In the genomic region with DNA sequence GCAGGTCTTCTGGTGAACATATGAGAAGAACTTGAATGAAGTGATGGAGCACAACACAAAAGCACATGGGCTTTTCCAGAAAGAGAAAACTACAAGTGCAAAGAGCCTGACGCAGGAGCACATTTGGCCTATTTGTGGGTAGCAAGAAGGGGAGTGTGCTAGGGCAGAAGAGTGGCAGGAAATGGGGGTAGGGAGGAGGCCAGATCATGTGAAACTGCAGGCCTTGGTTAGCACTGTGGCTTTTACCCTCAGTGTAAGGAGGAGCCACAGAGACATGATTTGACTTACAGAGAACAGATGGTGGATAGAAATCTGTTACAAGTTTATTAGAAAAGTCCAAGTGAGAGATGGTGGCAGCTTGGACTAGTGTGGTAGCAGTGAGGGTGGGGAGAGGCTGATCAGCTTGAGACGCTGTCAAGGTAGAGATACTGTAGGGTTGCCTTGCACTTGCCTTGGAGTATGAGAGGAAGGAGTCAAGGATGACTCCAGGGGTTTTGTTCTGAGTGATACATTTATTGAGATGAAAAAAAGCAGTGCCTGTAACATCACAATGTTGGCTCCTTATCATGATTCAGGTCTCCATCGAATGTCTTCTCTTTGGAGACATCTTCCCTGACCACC, we compare ENCODE assay signal across 8 cellular contexts.
A peak's percentile ranks its signal among the peaks of the same experiment; 100 is the strongest.
DNase-seq lines count a peak whose midpoint lies in the region; ATAC-seq and TF ChIP-seq lines count a peak whose summit lies in the region.

No MANE protein-coding gene starts in this region.

- H3K9ac ChIP-seq in H9 (ENCODE audit: extremely low read depth, insufficient read length, low read length), result no peak overlapping the region

- H3K27ac ChIP-seq in H9 (ENCODE audit: insufficient read length, low read depth, low read length), result no peak overlapping the region

- H3T11ph ChIP-seq in H9 (ENCODE audit: low read length), result no peak overlapping the region

- no peak overlapping the region for H2BK5ac ChIP-seq in H9 (ENCODE audit: insufficient read length, low read length)

- H3K27me3 Mint-ChIP-seq in H9 (ENCODE audit: low read depth), result no peaks in the 10 kb centered on the region
- H3K27me3 Mint-ChIP-seq in central memory CD8-positive, alpha-beta T cell, result no peaks in the 10 kb centered on the region

- no peak overlapping the region for H3K4me3 ChIP-seq in GM12865 (ENCODE audit: low read depth, low read length)

- no peaks in the 10 kb centered on the region for H3K9me3 ChIP-seq in H9 (ENCODE audit: control insufficient read depth, low read depth, low read length)

- H3K27ac Mint-ChIP-seq in H9, result peak overlapping the region in 2 of 3 experiments; percentile 15 to 34; a peak in 2 of 7 replicates
- peak overlapping the region; percentile 80 for H3K27ac Mint-ChIP-seq in central memory CD8-positive, alpha-beta T cell (ENCODE audit: low read depth)

- peaks cover 12% of the 10 kb centered on the region in 2 experiments for H3K9me3 Mint-ChIP-seq in H9
- no peaks in the 10 kb centered on the region for H3K9me3 Mint-ChIP-seq in central memory CD8-positive, alpha-beta T cell

- H2AK5ac ChIP-seq in H9 (ENCODE audit: insufficient read length, low read length), result no peak overlapping the region

- no peaks in the 10 kb centered on the region for H4K20me1 ChIP-seq in H9 (ENCODE audit: control insufficient read depth, insufficient read depth, insufficient read length)

- no peak overlapping the region for H3K4ac ChIP-seq in H9 (ENCODE audit: low read depth, low read length)

- H2BK20ac ChIP-seq in H9 (ENCODE audit: low read depth, low read length, poor library complexity, severe bottlenecking), result no peak overlapping the region

- no peaks in the 10 kb centered on the region for H3K27me3 ChIP-seq in H9 (ENCODE audit: insufficient read depth, low read length)

- H3K79me1 ChIP-seq in H9 (ENCODE audit: insufficient read depth, low read depth, low read length, poor library complexity, severe bottlenecking), result no peaks in the 10 kb centered on the region

- no peaks in the 10 kb centered on the region; the same call in 1 of the 2 replicates for H3K4me1 ChIP-seq in H9 (ENCODE audit: insufficient read depth, low read length)

- DNase-seq in GM12865 (ENCODE audit: low read depth) (peak; percentile 83), H9 (no peak), T follicular helper cell (ENCODE audit: low read depth) (peak; percentile 6), cerebellar cortex (ENCODE audit: low spot score) (no peak), ecto neural progenitor cell (ENCODE audit: low spot score) (no peak), NCI-H1436 treated with DMSO at 0.1 percent for 48 hours (lab: John Stamatoyannopoulos, UW) (no peak), NCI-H345 (lab: John Stamatoyannopoulos, UW) (no peak)
- DNase-seq in central memory CD8-positive, alpha-beta T cell (ENCODE audit: low spot score in 2 of 2), result peak; percentile 22 to 75

- no peak overlapping the region for H2BK15ac ChIP-seq in H9 (ENCODE audit: low read depth, low read length)

- WGBS in H9 (ENCODE audit: extremely low coverage, insufficient read length, low lambda C conversion rate), result no CpG with 5 or more reads among the region's 3 CpGs

- H3K36me3 Mint-ChIP-seq in H9 (ENCODE audit: insufficient read depth in 1 of 3, low read depth in 3 of 3), result peaks cover 8 to 21% (median 18%) of the 10 kb centered on the region in 3 experiments
- peaks cover 4% of the 10 kb centered on the region for H3K36me3 Mint-ChIP-seq in central memory CD8-positive, alpha-beta T cell (ENCODE audit: insufficient read depth)

- H4K5ac ChIP-seq in H9 (ENCODE audit: insufficient read length, low read depth, low read length), result no peak overlapping the region

- H4K8ac ChIP-seq in H9 (replicated peaks; ENCODE audit: insufficient read length, low read depth, low read length), result no peak overlapping the region

- no peak overlapping the region for H3K18ac ChIP-seq in H9 (ENCODE audit: insufficient read length, low read depth, low read length)

- H3K4me3 Mint-ChIP-seq in H9, result no peak overlapping the region; a peak in 1 of 5 replicates
- peak overlapping the region; percentile 62 for H3K4me3 Mint-ChIP-seq in central memory CD8-positive, alpha-beta T cell

- no peaks in the 10 kb centered on the region for H3K23me2 ChIP-seq in H9 (ENCODE audit: insufficient read length, low read depth, low read length, poor library complexity, severe bottlenecking)

- no peak overlapping the region for H3K23ac ChIP-seq in H9 (ENCODE audit: insufficient read length, low read depth, low read length)

- H3K14ac ChIP-seq in H9 (ENCODE audit: insufficient read depth, low read length), result no peak overlapping the region

- TF ChIP-seq CTCF in GM12865 (IDR thresholded peaks at IDR 0.05; ENCODE audit: insufficient read depth, low read depth, low read length, missing control alignments) (no peak), H9 (conservative IDR thresholded peaks at IDR 0.05) (no peak)

- no peaks in the 10 kb centered on the region for H3K79me2 ChIP-seq in H9 (ENCODE audit: insufficient read depth, low read length)

- no peak overlapping the region for H4K91ac ChIP-seq in H9 (ENCODE audit: insufficient read length, low read depth, low read length)

- ATAC-seq in central memory CD8-positive, alpha-beta T cell (replicated peaks; ENCODE audit: extremely low read depth, poor library complexity, severe bottlenecking), result peak; percentile 100

- no peak overlapping the region for H2BK120ac ChIP-seq in H9 (ENCODE audit: low read depth, low read length, poor library complexity, severe bottlenecking)

- no peak overlapping the region for H2BK12ac ChIP-seq in H9 (ENCODE audit: insufficient read length, low read depth, low read length)

- no peak overlapping the region for H3K56ac ChIP-seq in H9 (ENCODE audit: insufficient read length, low read depth, low read length)

- H3K4me1 Mint-ChIP-seq in H9, result peaks cover 13 to 18% of the 10 kb centered on the region in 2 experiments
- H3K4me1 Mint-ChIP-seq in central memory CD8-positive, alpha-beta T cell, result peaks cover 54% of the 10 kb centered on the region

- no peak overlapping the region for H2AFZ ChIP-seq in H9 (ENCODE audit: low read length)

- H3K4me2 ChIP-seq in H9 (ENCODE audit: insufficient read depth, insufficient read length, low read length), result no peak overlapping the region

Comparison
In these comparisons a context has a peak if more than half of its experiments do, and no peak if none do; other contexts are left out.
1. DNase-seq: peak in GM12865 (single experiment), T follicular helper cell (single experiment) and central memory CD8-positive, alpha-beta T cell (2 of 2); none in H9 (single experiment), cerebellar cortex (single experiment), ecto neural progenitor cell (single experiment), NCI-H1436 treated with DMSO at 0.1 percent for 48 hours (single experiment) and NCI-H345 (single experiment).